9 cellular contexts compared by ENCODE assay signal in the genomic region with DNA sequence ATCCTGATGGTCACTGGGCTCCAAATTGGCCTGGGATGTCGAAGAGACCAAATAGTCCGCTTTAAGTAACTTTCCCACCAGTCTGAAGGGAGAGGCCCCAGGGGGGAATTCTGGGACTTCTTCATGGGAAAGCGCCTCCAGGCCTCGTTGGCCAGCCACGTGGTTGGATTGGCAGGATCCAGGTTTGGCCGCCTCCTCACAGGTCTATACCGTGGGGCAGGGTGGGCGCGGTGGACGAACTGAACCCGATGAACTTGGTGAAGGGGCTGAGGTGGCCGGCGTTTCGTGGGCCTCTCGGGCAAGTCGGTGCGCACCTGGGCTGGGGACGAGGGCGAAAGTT. TPM values are rescaled to one million over a fixed set of nuclear protein-coding genes. Genes with fewer than 3 reads are reported as not detected.
DNase-seq lines count a peak whose midpoint lies in the region; ATAC-seq and TF ChIP-seq lines count a peak whose summit lies in the region.
"Had no signal": no experiment of that assay in that cellular context is flagged by ENCODE, and none has a peak within 500 bp of the region (broad histone marks: within the 10 kb centered on the region; RNA-seq: fewer than 3 reads in every experiment).

No MANE protein-coding gene starts in this region.

- H3K36me3 ChIP-seq in duodenal mucosa (ENCODE audit: control insufficient read depth in 1 of 2, insufficient read depth in 2 of 2, low read length in 2 of 2) = no peaks in the 10 kb centered on the region
- H3K36me3 ChIP-seq in WERI-Rb-1 = no peaks in the 10 kb centered on the region

- H3K27ac ChIP-seq in duodenal mucosa (ENCODE audit: low read depth, low read length) (no peak overlapping the region), WERI-Rb-1 (no peak overlapping the region)

- peaks cover 0 to 7% (median 2%) of the 10 kb centered on the region in 3 donors for H3K4me1 Mint-ChIP-seq in IgD-negative memory B cell
- H3K4me1 Mint-ChIP-seq in natural killer cell = peaks cover 0 to 13% of the 10 kb centered on the region in 2 donors

- H3K9me3 Mint-ChIP-seq in IgD-negative memory B cell (peaks cover 0 to 2% (median 0%) of the 10 kb centered on the region in 3 donors), natural killer cell (peaks cover 2% of the 10 kb centered on the region in 2 donors)

- no peaks in the 10 kb centered on the region for H3K9me3 ChIP-seq in duodenal mucosa (ENCODE audit: control insufficient read depth in 1 of 2, low read length in 2 of 2)
- no peaks in the 10 kb centered on the region for H3K9me3 ChIP-seq in WERI-Rb-1 (ENCODE audit: severe bottlenecking)

- DNase-seq in AG10803 (ENCODE audit: low read depth) = no peak
- no peak for DNase-seq in natural killer cell
- no peak for DNase-seq in WERI-Rb-1
- DNase-seq in NCI-H2171 treated with DMSO at 0.1 percent for 48 hours (lab: John Stamatoyannopoulos, UW) = no peak
- no peak for DNase-seq in omental fat pad (ENCODE audit: low spot score)

- H3K36me3 Mint-ChIP-seq in IgD-negative memory B cell (no peaks in the 10 kb centered on the region), natural killer cell (no peaks in the 10 kb centered on the region)

- H3K27ac Mint-ChIP-seq in IgD-negative memory B cell = no peak overlapping the region
- no peak overlapping the region for H3K27ac Mint-ChIP-seq in natural killer cell

- H3K4me1 ChIP-seq in duodenal mucosa (ENCODE audit: control insufficient read depth in 1 of 2, insufficient read depth in 2 of 2, low read length in 2 of 2) = peaks cover 4 to 5% of the 10 kb centered on the region in 2 donors

- H3K4me3 ChIP-seq in AG10803 (ENCODE audit: low read length) (peak overlapping the region; percentile 57), duodenal mucosa (ENCODE audit: low read depth in 1 of 2, low read length in 2 of 2) (peak overlapping the region; percentile 74), WERI-Rb-1 (ENCODE audit: low read depth, low read length) (no peak overlapping the region)

- no peak for ATAC-seq in natural killer cell
- no peak for ATAC-seq in omental fat pad (ENCODE audit: low FRiP score)
- ATAC-seq in GM18870 (IDR thresholded peaks at IDR 0.05; ENCODE audit: unreplicated experiment) = no peak

- H3K4me3 Mint-ChIP-seq in IgD-negative memory B cell (peak overlapping the region; percentile 82 to 92 (median 88)), natural killer cell (peak overlapping the region; percentile 74)

- H3K27me3 ChIP-seq in duodenal mucosa (ENCODE audit: control insufficient read depth in 1 of 2, insufficient read depth in 2 of 2, low read length in 2 of 2) = peaks cover 39 to 50% of the 10 kb centered on the region in 2 donors
- peaks cover 96% of the 10 kb centered on the region for H3K27me3 ChIP-seq in WERI-Rb-1 (ENCODE audit: insufficient read depth, low read depth, severe bottlenecking)

- intact Hi-C loops in natural killer cell (cut with micrococcal nuclease) = no loop called here

- peak overlapping the region in 1 of 2 donors; percentile 20 for H3K9ac ChIP-seq in duodenal mucosa (ENCODE audit: low read depth in 1 of 2, low read length in 2 of 2)

- peaks cover 42% of the 10 kb centered on the region for H3K27me3 Mint-ChIP-seq in IgD-negative memory B cell
- peaks cover 52 to 81% of the 10 kb centered on the region in 2 donors for H3K27me3 Mint-ChIP-seq in natural killer cell (ENCODE audit: low read depth in 2 of 2)

- TF ChIP-seq CTCF in AG10803 (conservative IDR thresholded peaks at IDR 0.05; ENCODE audit: low read length) = no peak
- TF ChIP-seq CTCF in natural killer cell (IDR thresholded peaks at IDR 0.05) = no peak
- TF ChIP-seq CTCF in WERI-Rb-1 (IDR thresholded peaks at IDR 0.05; ENCODE audit: low read depth, low read length) = no peak
- TF ChIP-seq CTCF in omental fat pad (IDR thresholded peaks at IDR 0.05) = no peak

RNA-seq across cellular contexts. Expression of gene POM121L2, which starts 0.3 kb away (rescaled TPM):
- not detected for polyA plus RNA-seq in IgD-negative memory B cell
- total RNA-seq in natural killer cell (not detected), omental fat pad (not detected)
- total RNA-seq: mesenteric fat pad had no signal
